Comparison of ENCODE assay signal across 10 cellular contexts in genomic region chr9:93071464-93071863, GRCh38. TPM values are rescaled to one million over a fixed set of nuclear protein-coding genes. Genes with fewer than 3 reads are reported as not detected.
DNase-seq lines count a peak whose midpoint lies in the region; ATAC-seq, FAIRE-seq and TF ChIP-seq lines count a peak whose summit lies in the region.
"Had no signal": no experiment of that assay in that cellular context is flagged by ENCODE, and none has a peak within 500 bp of the region (broad histone marks: within the 10 kb centered on the region; RNA-seq: fewer than 3 reads in every experiment).

No MANE protein-coding gene starts in this region.

- H3K27me3 ChIP-seq in BE2C (no peaks in the 10 kb centered on the region), Panc1 (ENCODE audit: control insufficient read depth, insufficient read depth, low read length) (no peaks in the 10 kb centered on the region), pancreas (no peaks in the 10 kb centered on the region)

- no peaks in the 10 kb centered on the region for H3K27me3 Mint-ChIP-seq in chondrocyte (ENCODE audit: low read depth)

- WGBS in pancreas, 2 donors: 79 to 89% methylated on average over 7 of the region's 7 CpGs

- CTCF ChIA-PET in Panc1 (lab: Charles Lee): no interaction called here

- DNase-seq in BE2C (peak; percentile 81), ELR (ENCODE audit: low read depth) (peak; percentile 58), Panc1 (ENCODE audit: low read depth, low spot score) (no peak), germinal center (ENCODE audit: low spot score) (peak; percentile 30), chondrocyte (ENCODE audit: low spot score) (no peak), NCI-H1048 (lab: John Stamatoyannopoulos, UW) (no peak), pancreas (no peak)

- in situ Hi-C loops in Panc1 (cut with HindIII; ENCODE audit: low pct_unique_long_range_greater_than_20kb, low sequenced_read_pairs): no loop called here

- no peaks in the 10 kb centered on the region for H3K36me3 Mint-ChIP-seq in chondrocyte (ENCODE audit: low read depth)

- no peak for FAIRE-seq in pancreas (lab: Jason Lieb, UNC)

- no peak overlapping the region for H3K27ac ChIP-seq in Panc1 (ENCODE audit: low read length)
- no peak overlapping the region for H3K27ac ChIP-seq in pancreas
- H3K27ac ChIP-seq: prostate gland had no signal

- ATAC-seq in Panc1 (peak; percentile 62; the same call in 1 of the 2 replicates), GM18498 (IDR thresholded peaks at IDR 0.05; ENCODE audit: unreplicated experiment) (no peak), pancreas (no peak)

- H3K9me3 ChIP-seq in BE2C (no peaks in the 10 kb centered on the region), Panc1 (ENCODE audit: control insufficient read depth, insufficient read depth, low read depth, low read length) (no peaks in the 10 kb centered on the region), pancreas (no peaks in the 10 kb centered on the region)
- H3K9me3 ChIP-seq: prostate gland, thoracic aorta had no signal

- peaks cover 7% of the 10 kb centered on the region for H3K9me3 Mint-ChIP-seq in chondrocyte (ENCODE audit: low read depth)

- POLR2A ChIA-PET in Panc1 (lab: Charles Lee): no interaction called here

- H3K27ac Mint-ChIP-seq in chondrocyte (ENCODE audit: unreplicated experiment): no peak overlapping the region

- no TSS peak for BruUV-seq in Panc1 (replicated peaks; lab: Mats Ljungman, UMichigan)

- H3K4me3 Mint-ChIP-seq in chondrocyte (ENCODE audit: unreplicated experiment): no peak overlapping the region

- H3K4me1 ChIP-seq in BE2C (peaks cover 12% of the 10 kb centered on the region), Panc1 (ENCODE audit: control insufficient read depth, insufficient read depth, low read length) (0 out of 2 replicates have a peak, but pooled peaks cover 2% of the 10 kb centered on the region), pancreas (no peaks in the 10 kb centered on the region)
- H3K4me1 ChIP-seq: prostate gland had no signal

- H3K36me3 ChIP-seq in BE2C: no peaks in the 10 kb centered on the region
- no peaks in the 10 kb centered on the region for H3K36me3 ChIP-seq in Panc1 (ENCODE audit: control insufficient read depth, insufficient read depth, low read length)
- H3K36me3 ChIP-seq in pancreas: no peaks in the 10 kb centered on the region
- H3K36me3 ChIP-seq: prostate gland, thoracic aorta had no signal

- peaks cover 3% of the 10 kb centered on the region for H3K4me1 Mint-ChIP-seq in chondrocyte (ENCODE audit: low read depth)

- H3K4me3 ChIP-seq in BE2C (ENCODE audit: low read depth, low read length) (no peak overlapping the region), Panc1 (ENCODE audit: low read depth in 2 of 2, low read length in 2 of 2) (no peak overlapping the region), pancreas (no peak overlapping the region)
- H3K4me3 ChIP-seq: prostate gland, thoracic aorta had no signal

- TF ChIP-seq CTCF in BE2C (IDR thresholded peaks at IDR 0.05; ENCODE audit: low read depth, low read length): no peak
- no peak for TF ChIP-seq CTCF in Panc1 (IDR thresholded peaks at IDR 0.05)
- no peak for TF ChIP-seq CTCF in chondrocyte (IDR thresholded peaks at IDR 0.05)
- TF ChIP-seq CTCF in pancreas (IDR thresholded peaks at IDR 0.05): no peak

- intact Hi-C loops in Panc1 (cut with micrococcal nuclease; ENCODE audit: unreplicated experiment) (no loop called here), pancreas (cut with DNase I) (no loop called here)

RNA-seq across cellular contexts. Expression of gene SUSD3, which starts 13.0 kb away (rescaled TPM):
- polyA plus RNA-seq in BE2C (2012; ENCODE audit: insufficient read depth, insufficient read length, low read depth): 1.0 TPM
- total RNA-seq in Panc1 (2021; ENCODE audit: unreplicated experiment) (5.0 TPM), chondrocyte (not detected in 3 replicates), pancreas (1 to 10 TPM in 2 of 6 donors, under 1 TPM in 4; 0.16 to 2.8 (median 0.80) TPM)
- 12.7 TPM for polyA plus RNA-seq in Panc1 (2012; ENCODE audit: insufficient read length)
- 1 to 10 TPM in 1 of 2 donors, under 1 TPM in 1; 0.27 to 1.4 TPM for polyA plus RNA-seq in pancreas

RNA-seq across cellular contexts. Expression of gene CARD19, which starts 24.6 kb away (rescaled TPM):
- polyA plus RNA-seq in BE2C (2012; ENCODE audit: insufficient read depth, insufficient read length, low read depth): 90.7 TPM
- total RNA-seq in Panc1 (2021; ENCODE audit: unreplicated experiment) (63.4 TPM), chondrocyte (28.3 to 41.7 TPM (median 40.5 TPM) in 3 replicates), pancreas (10 to 100 TPM in 1 of 6 donors, 1 to 10 TPM in 5; 4.3 to 11.0 (median 7.0) TPM)
- polyA plus RNA-seq in Panc1 (2012; ENCODE audit: insufficient read length): 72.2 TPM
- 10 to 100 TPM; 15.7 to 20.4 TPM for polyA plus RNA-seq in pancreas

Comparison
In these comparisons a context has a peak if more than half of its experiments do, and no peak if none do; other contexts are left out.
1. DNase-seq: peak in BE2C (single experiment), ELR (single experiment) and germinal center (single experiment); none in Panc1 (single experiment), chondrocyte (single experiment), NCI-H1048 (single experiment) and pancreas (0 of 6).